ENCODE assay signal across 14 cellular contexts in genomic region chr12:5665615-5666014, GRCh38.
DNase-seq lines count a peak whose midpoint lies in the region; TF ChIP-seq lines count a peak whose summit lies in the region.
"Had no signal": no experiment of that assay in that cellular context is flagged by ENCODE, and none has a peak within 500 bp of the region (broad histone marks: within the 10 kb centered on the region; RNA-seq: fewer than 3 reads in every experiment).

No MANE protein-coding gene starts in this region.

- peaks cover 4% of the 10 kb centered on the region for H3K9me3 Mint-ChIP-seq in progenitor cell of endocrine pancreas (ENCODE audit: low read depth)
- H3K9me3 Mint-ChIP-seq: natural killer cell had no signal

- H3K27me3 Mint-ChIP-seq in progenitor cell of endocrine pancreas = peaks cover 7% of the 10 kb centered on the region
- H3K27me3 Mint-ChIP-seq: stimulated activated memory B cell treated with anti-CD40 and anti-IgM and Interleukin-4, amounts not matched to agents 10 μg/mL and 1 μg/mL and 100 μg/mL, for 72 hours had no signal

- H3K4me1 ChIP-seq in adipocyte (ENCODE audit: control insufficient read depth, insufficient read depth, low read length) = no peaks in the 10 kb centered on the region

- H3K36me3 Mint-ChIP-seq in progenitor cell of endocrine pancreas (ENCODE audit: insufficient read depth) = no peaks in the 10 kb centered on the region
- H3K36me3 Mint-ChIP-seq: natural killer cell; stimulated activated memory B cell treated with anti-CD40 and anti-IgM and Interleukin-4, amounts not matched to agents 10 μg/mL and 1 μg/mL and 100 μg/mL, for 72 hours had no signal

- H3K4me3 Mint-ChIP-seq in progenitor cell of endocrine pancreas (ENCODE audit: low read depth) = no peak overlapping the region
- H3K4me3 Mint-ChIP-seq: natural killer cell; stimulated activated memory B cell treated with anti-CD40 and anti-IgM and Interleukin-4, amounts not matched to agents 10 μg/mL and 1 μg/mL and 100 μg/mL, for 72 hours had no signal

- peak; percentile 52 for DNase-seq in H4 (ENCODE audit: low spot score)
- peak; percentile 50 for DNase-seq in adipocyte (ENCODE audit: low read depth)
- DNase-seq in islet precursor cell = peak; percentile 76
- no peak for DNase-seq in progenitor cell of endocrine pancreas (ENCODE audit: low spot score, unreplicated experiment)
- DNase-seq in NCI-H1436 treated with DMSO at 0.1 percent for 48 hours (lab: John Stamatoyannopoulos, UW) = no peak
- no peak for DNase-seq in DMS53 (lab: John Stamatoyannopoulos, UW)
- DNase-seq in NCI-H1092 treated with DMSO at 0.1 percent for 48 hours (lab: John Stamatoyannopoulos, UW) = no peak
- DNase-seq: activated effector memory CD4-positive, alpha-beta T cell treated with Interleukin-2 at 50 U/mL for 16 hours; natural killer cell; NCI-H1930; stimulated activated CD4-positive, alpha-beta T cell treated with anti-CD3 and anti-CD28 coated beads, Interleukin-12 subunit alpha, Interleukin-12 subunit beta, amount 100 ng/mL, for 4 hours; T-helper 2 cell; tibial artery had no signal

- no peak overlapping the region for H3K4me3 ChIP-seq in adipocyte (ENCODE audit: low read length)
- H3K4me3 ChIP-seq: tibial artery had no signal

- H3K36me3 ChIP-seq in adipocyte (ENCODE audit: control insufficient read depth, insufficient read depth, low read length, severe bottlenecking) = no peaks in the 10 kb centered on the region
- H3K36me3 ChIP-seq: tibial artery had no signal

- H3K9ac ChIP-seq in adipocyte (ENCODE audit: low read length) = no peak overlapping the region

- no peaks in the 10 kb centered on the region for H3K9me3 ChIP-seq in adipocyte (ENCODE audit: control insufficient read depth, low read length)
- H3K9me3 ChIP-seq: tibial artery had no signal

- no peaks in the 10 kb centered on the region for H3K27me3 ChIP-seq in adipocyte (replicated peaks; ENCODE audit: control insufficient read depth, insufficient read depth, low read length)
- H3K27me3 ChIP-seq: tibial artery had no signal

- no peak overlapping the region for H3K27ac Mint-ChIP-seq in progenitor cell of endocrine pancreas
- H3K27ac Mint-ChIP-seq: natural killer cell; stimulated activated memory B cell treated with anti-CD40 and anti-IgM and Interleukin-4, amounts not matched to agents 10 μg/mL and 1 μg/mL and 100 μg/mL, for 72 hours had no signal

- no peaks in the 10 kb centered on the region for H3K4me1 Mint-ChIP-seq in progenitor cell of endocrine pancreas (ENCODE audit: low read depth)
- H3K4me1 Mint-ChIP-seq: natural killer cell; stimulated activated memory B cell treated with anti-CD40 and anti-IgM and Interleukin-4, amounts not matched to agents 10 μg/mL and 1 μg/mL and 100 μg/mL, for 72 hours had no signal

- no peak for TF ChIP-seq CTCF in progenitor cell of endocrine pancreas (IDR thresholded peaks at IDR 0.05; ENCODE audit: unreplicated experiment)

Comparison
In these comparisons a context has a peak if more than half of its experiments do, and no peak if none do; other contexts are left out.
1. DNase-seq: peak in H4 (single experiment), adipocyte (single experiment) and islet precursor cell (single experiment); none in progenitor cell of endocrine pancreas (single experiment), NCI-H1436 treated with DMSO at 0.1 percent for 48 hours (single experiment), DMS53 (single experiment) and NCI-H1092 treated with DMSO at 0.1 percent for 48 hours (single experiment).